ENCODE assay signal across 8 cellular contexts in the genomic region with DNA sequence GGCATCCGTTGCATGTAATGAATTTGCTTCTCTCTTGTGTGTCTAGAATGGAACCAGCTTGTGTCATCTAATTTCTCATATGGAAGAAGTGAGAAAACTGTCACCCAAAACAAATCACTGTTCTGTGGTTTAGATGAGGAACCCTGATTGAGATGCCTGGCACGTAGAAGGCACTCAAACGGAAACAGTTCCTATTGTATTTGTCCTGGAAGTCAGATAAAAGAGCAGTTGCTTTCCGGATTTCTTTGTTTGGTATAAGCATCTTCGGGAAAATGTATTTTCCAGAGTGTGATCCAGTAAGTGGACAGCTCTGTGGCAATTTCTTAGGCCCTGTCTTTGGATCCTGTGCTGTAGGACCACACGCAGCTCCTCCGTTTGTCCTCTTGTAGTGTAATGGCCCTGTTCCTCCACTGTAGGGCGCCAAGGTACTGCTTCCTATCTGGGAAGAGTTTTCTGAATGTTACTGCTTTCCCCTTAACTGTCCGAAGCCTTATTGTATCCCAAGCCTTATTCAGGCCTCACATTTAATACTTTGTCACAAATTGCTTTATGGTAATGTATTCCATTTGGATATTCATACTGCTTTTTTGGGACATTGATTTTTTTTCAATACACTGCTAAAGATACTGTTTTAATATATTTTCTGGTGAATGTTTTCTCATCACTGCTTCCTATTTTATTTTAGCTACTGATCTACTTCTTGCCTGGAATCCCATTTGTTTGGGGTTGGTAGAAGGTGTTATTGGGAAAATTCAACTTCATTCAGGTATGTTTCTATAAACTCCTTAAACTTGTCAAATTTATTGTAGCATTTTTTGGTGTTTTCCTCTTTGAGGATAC. TPM values are rescaled to one million over a fixed set of nuclear protein-coding genes. Genes with fewer than 3 reads are reported as not detected.
A peak's percentile ranks its signal among the peaks of the same experiment; 100 is the strongest.
DNase-seq lines count a peak whose midpoint lies in the region; ATAC-seq and TF ChIP-seq lines count a peak whose summit lies in the region.

No MANE protein-coding gene starts in this region.

- peak; percentile 96 for TF ChIP-seq CTCF in OCI-LY7 (conservative IDR thresholded peaks at IDR 0.05; ENCODE audit: low read length)
- TF ChIP-seq CTCF in fibroblast of lung (conservative IDR thresholded peaks at IDR 0.05 in 1 of 2, IDR thresholded peaks at IDR 0.05 in 1 of 2; ENCODE audit: low read depth in 1 of 2, low read length in 2 of 2), result peak; percentile 99

- no peaks in the 10 kb centered on the region for H4K20me1 ChIP-seq in OCI-LY7 (ENCODE audit: insufficient read depth, low read length)
- no peaks in the 10 kb centered on the region for H4K20me1 ChIP-seq in fibroblast of lung (ENCODE audit: control insufficient read depth, extremely low read depth, insufficient read depth, low read length)

- DNase-seq in D341Med (ENCODE audit: low spot score), result peak; percentile 62
- peak; percentile 56 for DNase-seq in HuH-7 (ENCODE audit: low spot score)
- peak; percentile 74 for DNase-seq in OCI-LY7 (ENCODE audit: low spot score)
- peak; percentile 36 for DNase-seq in activated T-cell treated with anti-CD3 and anti-CD28 coated beads for 48 hours (ENCODE audit: low read depth)
- DNase-seq in fibroblast of lung (ENCODE audit: low read depth in 2 of 2), result peak; percentile 72 to 86
- DNase-seq in natural killer cell treated with Interleukin-12 subunit alpha and Interleukin-12 subunit beta and Interleukin-15 and Interleukin-18, amount 100 ng/mL, for 72 hours (ENCODE audit: low spot score), result peak; percentile 79
- peak in 46 of 49 donors; percentile 7 to 87 (median 65) for DNase-seq in substantia nigra (lab: John Stamatoyannopoulos, UW)

- H3K9me3 Mint-ChIP-seq in natural killer cell treated with Interleukin-12 subunit alpha and Interleukin-12 subunit beta and Interleukin-15 and Interleukin-18, amount 100 ng/mL, for 72 hours, result no peaks in the 10 kb centered on the region

- no peak overlapping the region for H3K4me3 Mint-ChIP-seq in natural killer cell treated with Interleukin-12 subunit alpha and Interleukin-12 subunit beta and Interleukin-15 and Interleukin-18, amount 100 ng/mL, for 72 hours

- ATAC-seq in GM21381 (IDR thresholded peaks at IDR 0.05; ENCODE audit: unreplicated experiment), result peak; percentile 96
- ATAC-seq in natural killer cell treated with Interleukin-12 subunit alpha and Interleukin-12 subunit beta and Interleukin-15 and Interleukin-18, amount 100 ng/mL, for 72 hours, result peak; percentile 89

- no peak overlapping the region for H3K27ac Mint-ChIP-seq in natural killer cell treated with Interleukin-12 subunit alpha and Interleukin-12 subunit beta and Interleukin-15 and Interleukin-18, amount 100 ng/mL, for 72 hours

- H3K27me3 ChIP-seq in fibroblast of lung (ENCODE audit: control insufficient read depth, insufficient read depth, low read length), result no peaks in the 10 kb centered on the region

- POLR2A ChIA-PET in OCI-LY7 (lab: Charles Lee), result interaction anchor here (0.6 to 2.0 kb wide), 7 partner anchors 9 to 513 kb away, joined by 3 to 6 read pairs (median 3); a partner anchor contains a TSS

- H3K9me2 ChIP-seq in OCI-LY7 (ENCODE audit: insufficient read depth, low read length), result no peaks in the 10 kb centered on the region

- H3K4me1 Mint-ChIP-seq in natural killer cell treated with Interleukin-12 subunit alpha and Interleukin-12 subunit beta and Interleukin-15 and Interleukin-18, amount 100 ng/mL, for 72 hours (ENCODE audit: low read depth in 2 of 2), result peaks cover 6 to 9% of the 10 kb centered on the region in 2 donors

- H3K27ac ChIP-seq in OCI-LY7 (ENCODE audit: low read depth, low read length, poor library complexity, severe bottlenecking) (no peak overlapping the region), fibroblast of lung (ENCODE audit: insufficient read depth, low read length) (no peak overlapping the region), substantia nigra (ENCODE audit: low read depth, low read length, poor library complexity, severe bottlenecking) (peak overlapping the region; percentile 76)

- H3K9ac ChIP-seq in fibroblast of lung (ENCODE audit: insufficient read depth, low read length), result no peak overlapping the region

- H3K36me3 ChIP-seq in OCI-LY7 (ENCODE audit: insufficient read depth, low read length) (no peaks in the 10 kb centered on the region), fibroblast of lung (ENCODE audit: control insufficient read depth, insufficient read depth, low read length) (no peaks in the 10 kb centered on the region)

- H3K27me3 Mint-ChIP-seq in natural killer cell treated with Interleukin-12 subunit alpha and Interleukin-12 subunit beta and Interleukin-15 and Interleukin-18, amount 100 ng/mL, for 72 hours, result no peaks in the 10 kb centered on the region

- H3K4me3 ChIP-seq in OCI-LY7 (ENCODE audit: low read depth, low read length, poor library complexity, severe bottlenecking), result no peak overlapping the region
- no peak overlapping the region for H3K4me3 ChIP-seq in fibroblast of lung (replicated peaks in 1 of 4; ENCODE audit: control extremely low read depth in 1 of 4, insufficient read depth in 1 of 4, low read depth in 3 of 4, low read length in 4 of 4)

- H3K4me1 ChIP-seq in OCI-LY7 (ENCODE audit: insufficient read depth, low read length, poor library complexity, severe bottlenecking), result no peaks in the 10 kb centered on the region
- H3K4me1 ChIP-seq in fibroblast of lung (ENCODE audit: control insufficient read depth, extremely low read depth, insufficient read depth, low read length), result no peaks in the 10 kb centered on the region

- CTCF ChIA-PET in OCI-LY7 (lab: Charles Lee; ENCODE audit: unreplicated experiment), result interaction anchor here (0.6 to 1.5 kb wide), 5 partner anchors 14 to 587 kb away, joined by 3 to 4 read pairs (median 3); no protein-coding TSS in a partner anchor

- H3K36me3 Mint-ChIP-seq in natural killer cell treated with Interleukin-12 subunit alpha and Interleukin-12 subunit beta and Interleukin-15 and Interleukin-18, amount 100 ng/mL, for 72 hours, result no peaks in the 10 kb centered on the region

- H2AFZ ChIP-seq in OCI-LY7 (ENCODE audit: low read length), result no peak overlapping the region
- H2AFZ ChIP-seq in fibroblast of lung (ENCODE audit: low read length), result no peak overlapping the region

- H3K79me2 ChIP-seq in OCI-LY7 (ENCODE audit: insufficient read depth, low read depth, low read length) (no peaks in the 10 kb centered on the region), fibroblast of lung (ENCODE audit: control insufficient read depth, insufficient read depth, low read length) (no peaks in the 10 kb centered on the region)

- H3K4me2 ChIP-seq in OCI-LY7 (ENCODE audit: low read length) (no peak overlapping the region), fibroblast of lung (ENCODE audit: extremely low read depth, insufficient read depth, low read length) (no peak overlapping the region)

- no TSS peak for BruUV-seq in OCI-LY7 (replicated peaks; lab: Mats Ljungman, UMichigan)

- intact Hi-C loops in OCI-LY7 (cut with micrococcal nuclease; ENCODE audit: unreplicated experiment), result loop anchor here (1.0 to 10.0 kb wide), 4 partner anchors 64 to 587 kb away; no protein-coding TSS in a partner anchor

- no peaks in the 10 kb centered on the region for H3K9me3 ChIP-seq in OCI-LY7 (ENCODE audit: low read length)
- H3K9me3 ChIP-seq in fibroblast of lung (ENCODE audit: control insufficient read depth, insufficient read depth, low read depth, low read length), result no peaks in the 10 kb centered on the region

RNA-seq across cellular contexts. Expression of a gene that starts 24.8 kb away (rescaled TPM):
- 6.2 TPM in 2 replicates for total RNA-seq in OCI-LY7 (2014; rRNA removed; shearing (Covaris generic))
- total RNA-seq in OCI-LY7 (2022) (8.7 and 12.8 TPM in 2 replicates), fibroblast of lung (18.5 and 23.3 TPM in 2 replicates)
- 15.0 and 19.0 TPM in 2 replicates for polyA plus RNA-seq in fibroblast of lung
- polyA plus RNA-seq in fibroblast of lung (2012), result 12.5 and 16.8 TPM in 2 replicates
- polyA minus RNA-seq in fibroblast of lung (ENCODE audit: low replicate concordance), result 3.1 and 13.7 TPM in 2 replicates
- total RNA-seq in natural killer cell treated with Interleukin-12 subunit alpha and Interleukin-12 subunit beta and Interleukin-15 and Interleukin-18, amount 100 ng/mL, for 72 hours, result 10 to 100 TPM in 1 of 2 donors, 1 to 10 TPM in 1; 6.7 to 15.4 TPM
